ENCODE assay signal across 22 cellular contexts in genomic region chr22:23107487-23108323, GRCh38. TPM values are rescaled to one million over a fixed set of nuclear protein-coding genes. Genes with fewer than 3 reads are reported as not detected.
A peak's percentile ranks its signal among the peaks of the same experiment; 100 is the strongest.
DNase-seq lines count a peak whose midpoint lies in the region; ATAC-seq and TF ChIP-seq lines count a peak whose summit lies in the region.
"Had no signal": no experiment of that assay in that cellular context is flagged by ENCODE, and none has a peak within 500 bp of the region (broad histone marks: within the 10 kb centered on the region; RNA-seq: fewer than 3 reads in every experiment).

No MANE protein-coding gene starts in this region.

- H3K79me2 ChIP-seq in GM23248 (ENCODE audit: insufficient read depth) = no peaks in the 10 kb centered on the region

- peak; percentile 42 for DNase-seq in NAMALWA (ENCODE audit: low spot score)
- peak in 1 of 2 experiments; percentile 51 for DNase-seq in SJCRH30
- DNase-seq in mucosa of descending colon = peak; percentile 41 to 67 (median 61)
- DNase-seq in MG63 = no peak
- DNase-seq in GM23248 = no peak
- DNase-seq: activated CD4-positive, CD25-positive, alpha-beta regulatory T cell treated with anti-CD3 and anti-CD28 coated beads, Interleukin-2, amount 50 U/mL, for 72 hours; activated CD8-positive, alpha-beta memory T cell treated with anti-CD3 and anti-CD28 coated beads for 24 hours; CD4-positive, CD25-positive, alpha-beta regulatory T cell; effector memory CD8-positive, alpha-beta T cell; kidney; MV-4-11; naive B cell; T1000 had no signal

- H3K36me3 ChIP-seq in BLaER1 = peaks cover 36% of the 10 kb centered on the region; the same call in 1 of the 2 replicates
- no peaks in the 10 kb centered on the region for H3K36me3 ChIP-seq in SJCRH30
- H3K36me3 ChIP-seq in mucosa of descending colon (ENCODE audit: low read depth) = no peaks in the 10 kb centered on the region
- H3K36me3 ChIP-seq in MG63 = no peaks in the 10 kb centered on the region
- no peaks in the 10 kb centered on the region for H3K36me3 ChIP-seq in GM23248 (ENCODE audit: low read depth)
- H3K36me3 ChIP-seq: suprapubic skin had no signal

- in situ Hi-C loops in GM23248 (cut with MboI) = no loop called here

- H3F3A ChIP-seq in GM23248 (ENCODE audit: insufficient read depth) = no peaks in the 10 kb centered on the region

- H3K4me1 ChIP-seq in BLaER1 (peaks cover 83% of the 10 kb centered on the region), SJCRH30 (peaks cover 63% of the 10 kb centered on the region), mucosa of descending colon (ENCODE audit: low read depth) (no peaks in the 10 kb centered on the region), GM23248 (ENCODE audit: insufficient read depth) (no peaks in the 10 kb centered on the region)
- H3K4me1 ChIP-seq: suprapubic skin had no signal

- no peak overlapping the region for H2AFZ ChIP-seq in GM23248

- H3K9me2 ChIP-seq in GM23248 (ENCODE audit: insufficient read depth) = no peaks in the 10 kb centered on the region

- peaks cover 91% of the 10 kb centered on the region for H4K20me1 ChIP-seq in BLaER1
- H4K20me1 ChIP-seq in GM23248 (ENCODE audit: insufficient read depth) = no peaks in the 10 kb centered on the region

- intact Hi-C loops in mucosa of descending colon (cut with DNase I, micrococcal nuclease) = no loop called here

- H3K27ac ChIP-seq in BLaER1 (peak overlapping the region; percentile 84), SJCRH30 (peak overlapping the region; percentile 13; the same call in 1 of the 2 replicates), GM23248 (no peak overlapping the region)
- H3K27ac ChIP-seq: KMS-11, suprapubic skin had no signal

- peak overlapping the region; percentile 94 for H3K4me2 ChIP-seq in BLaER1
- no peak overlapping the region for H3K4me2 ChIP-seq in GM23248 (ENCODE audit: unreplicated experiment)
- H3K4me2 ChIP-seq: KMS-11 had no signal

- H3K27me3 ChIP-seq in BLaER1 (no peaks in the 10 kb centered on the region), SJCRH30 (no peaks in the 10 kb centered on the region), MG63 (no peaks in the 10 kb centered on the region), GM23248 (replicated peaks; ENCODE audit: insufficient read depth) (no peaks in the 10 kb centered on the region)
- H3K27me3 ChIP-seq: suprapubic skin had no signal

- H3K9ac ChIP-seq in BLaER1 (0 out of 2 replicates have a peak overlapping the region, but pooled peaks have one; percentile 14), GM23248 (no peak overlapping the region)
- H3K9ac ChIP-seq: KMS-11 had no signal

- H3K9me3 ChIP-seq in BLaER1 = no peaks in the 10 kb centered on the region
- H3K9me3 ChIP-seq in SJCRH30 (replicated peaks) = no peaks in the 10 kb centered on the region
- no peaks in the 10 kb centered on the region for H3K9me3 ChIP-seq in mucosa of descending colon
- no peaks in the 10 kb centered on the region for H3K9me3 ChIP-seq in MG63
- no peaks in the 10 kb centered on the region for H3K9me3 ChIP-seq in GM23248 (ENCODE audit: low read depth)
- H3K9me3 ChIP-seq: suprapubic skin had no signal

- TF ChIP-seq CTCF in mucosa of descending colon (IDR thresholded peaks at IDR 0.05) = no peak

- ATAC-seq in mucosa of descending colon (peak; percentile 63), HG03565 (IDR thresholded peaks at IDR 0.05; ENCODE audit: unreplicated experiment) (no peak), HG03571 (IDR thresholded peaks at IDR 0.05; ENCODE audit: unreplicated experiment) (no peak)
- ATAC-seq: activated naive CD4-positive, alpha-beta T cell treated with anti-CD3 and anti-CD28 coated beads, Interleukin-2, amount 50 U/mL, for 72 hours; effector memory CD8-positive, alpha-beta T cell; SK-N-SH treated with all-trans-retinoic acid at 6 μM for 48 hours had no signal

- WGBS in GM23248 (ENCODE audit: low coverage in 1 of 2, low lambda C conversion rate in 2 of 2, missing lambda C conversion rate in 2 of 2), 2 experiments = 79 to 84% methylated on average over 17 to 18 of the region's 18 CpGs

- H3K4me3 ChIP-seq in BLaER1 (no peak overlapping the region), SJCRH30 (no peak overlapping the region), mucosa of descending colon (no peak overlapping the region), MG63 (no peak overlapping the region), GM23248 (no peak overlapping the region)
- H3K4me3 ChIP-seq: suprapubic skin had no signal

RNA-seq across cellular contexts. Expression of gene RSPH14, which starts 34.1 kb away (rescaled TPM):
- total RNA-seq in SJCRH30 (2014; rRNA removed; shearing (Covaris generic)) = not detected in 2 replicates
- total RNA-seq in mucosa of descending colon = under 1 TPM in 2 of 3 donors, not detected in 1; 0.54 to 0.58 TPM
- total RNA-seq in MG63 (2014; rRNA removed; shearing (Covaris generic); ENCODE audit: low replicate concordance) = not detected in 2 replicates
- total RNA-seq in GM23248 (2014; rRNA removed; shearing (Covaris generic)) = not detected in 2 replicates
- polyA plus RNA-seq in GM23248 (2016; fragmentation: Nextera tagmentation; extraction: Ambion mirVana) = not detected in 2 replicates
- total RNA-seq: activated T-helper 1 cell treated with anti-CD3 and anti-CD28 coated beads, Interleukin-12 subunit alpha, Interleukin-12 subunit beta, Interleukin-2, Interleukin-4 antibody, amounts not matched to agents 30 ng/mL and 10 ng/mL and 1 ng/mL, durations not matched to agents 14 hours and 24 hours and 36 hours; CD4-positive, CD25-positive, alpha-beta regulatory T cell; RPMI7951 had no signal

RNA-seq across cellular contexts. Expression of gene GNAZ, which starts 37.4 kb away (rescaled TPM):
- 11.2 and 11.9 TPM in 2 replicates for total RNA-seq in SJCRH30 (2014; rRNA removed; shearing (Covaris generic))
- total RNA-seq in mucosa of descending colon = 10 to 100 TPM in 1 of 3 donors, 1 to 10 TPM in 1, under 1 TPM in 1; 0.96 to 25.1 (median 1.7) TPM
- 10.5 and 12.8 TPM in 2 replicates for total RNA-seq in MG63 (2014; rRNA removed; shearing (Covaris generic); ENCODE audit: low replicate concordance)
- total RNA-seq in GM23248 (2014; rRNA removed; shearing (Covaris generic)) = 0.25 and 0.65 TPM in 2 replicates
- 0.24 and 0.25 TPM in 2 replicates for polyA plus RNA-seq in GM23248 (2016; fragmentation: Nextera tagmentation; extraction: Ambion mirVana)

RNA-seq across cellular contexts. Expression of gene RAB36, which starts 37.6 kb away (rescaled TPM):
- not detected in 2 replicates for total RNA-seq in SJCRH30 (2014; rRNA removed; shearing (Covaris generic))
- 1 to 10 TPM; 1.0 to 6.4 (median 1.2) TPM for total RNA-seq in mucosa of descending colon
- total RNA-seq in MG63 (2014; rRNA removed; shearing (Covaris generic); ENCODE audit: low replicate concordance) = 0.03 TPM in 1 of 2 replicates, not detected in the other
- total RNA-seq in GM23248 (2014; rRNA removed; shearing (Covaris generic)) = 3.5 and 5.8 TPM in 2 replicates
- 5.0 and 6.8 TPM in 2 replicates for polyA plus RNA-seq in GM23248 (2016; fragmentation: Nextera tagmentation; extraction: Ambion mirVana)

Comparison
In these comparisons a context has a peak if more than half of its experiments do, and no peak if none do; other contexts are left out.
1. DNase-seq: peak in NAMALWA (single experiment) and mucosa of descending colon (3 of 3); none in MG63 (single experiment) and GM23248 (single experiment).